ENCODE assay signal across 27 cellular contexts in genomic region chr21:40153351-40153750, GRCh38.
"Had no signal": no experiment of that assay in that cellular context is flagged by ENCODE, and none has a peak within 500 bp of the region (broad histone marks: within the 10 kb centered on the region; RNA-seq: fewer than 3 reads in every experiment).

No MANE protein-coding gene starts in this region.

- H3K4me3 ChIP-seq: ovary, psoas muscle, right lobe of liver, skin epidermis, smooth muscle cell, spleen, stomach, thoracic aorta, thyroid gland, tibial nerve, upper lobe of right lung, vagina had no signal

- H3K4me1 ChIP-seq: parathyroid adenoma, psoas muscle, right lobe of liver, spleen, stomach, thyroid gland, upper lobe of right lung, vagina had no signal

- H2AFZ ChIP-seq: parathyroid adenoma had no signal

- H3K9ac ChIP-seq: parathyroid adenoma had no signal

- H3K9me3 ChIP-seq: neutrophil, ovary, psoas muscle, right lobe of liver, stomach, thoracic aorta, thyroid gland, tibial nerve, upper lobe of right lung, vagina had no signal

- DNase-seq: naive thymus-derived CD4-positive, alpha-beta T cell; natural killer cell; nucleus accumbens; ovary; posterior cingulate gyrus; psoas muscle; right cardiac atrium; right lobe of liver; spleen; stimulated activated CD4-positive, alpha-beta T cell treated with anti-CD3 and anti-CD28 coated beads, Interleukin-12 subunit alpha, Interleukin-12 subunit beta, amount 100 ng/mL, for 4 hours; stimulated activated CD4-positive, alpha-beta T cell treated with anti-CD3 and anti-CD28 coated beads, Interleukin-1b, Interleukin-23, amount 100 ng/mL, for 48 hours; stimulated activated CD4-positive, alpha-beta T cell treated with anti-CD3 and anti-CD28 coated beads, Interleukin-4, amount 100 ng/mL, for 1 hour; stimulated activated CD4-positive, alpha-beta T cell treated with anti-CD3 and anti-CD28 coated beads, Interleukin-4, amount 100 ng/mL, for 4 hours; stimulated activated CD8-positive, alpha-beta memory T cell treated with anti-CD3 and anti-CD28 coated beads, Interleukin-4, amount 100 ng/mL, for 48 hours; stimulated activated naive B cell treated with anti-CD40 and anti-IgM and Interleukin-4, amounts not matched to agents 10 μg/mL and 1 μg/mL and 100 μg/mL, for 72 hours; stimulated activated naive CD4-positive, alpha-beta T cell treated with Interleukin-2 at 50 U/mL for 16 hours; stomach; thyroid gland; upper lobe of right lung had no signal

- H3K27ac ChIP-seq: neutrophil, ovary, parathyroid adenoma, psoas muscle, right lobe of liver, skin epidermis, spleen, stomach, thoracic aorta, thyroid gland, tibial nerve, upper lobe of right lung, vagina had no signal

- H3K36me3 ChIP-seq: neutrophil, ovary, right lobe of liver, spleen, stomach, thoracic aorta, thyroid gland, tibial nerve, upper lobe of right lung, vagina had no signal

- H3K79me2 ChIP-seq: parathyroid adenoma had no signal

- H3K4me2 ChIP-seq: smooth muscle cell had no signal

- H3K27me3 ChIP-seq: neutrophil, ovary, right lobe of liver, spleen, stomach, thyroid gland, tibial nerve, upper lobe of right lung, vagina had no signal

- FAIRE-seq: urothelium cell line had no signal

- ATAC-seq: naive thymus-derived CD4-positive, alpha-beta T cell; natural killer cell; psoas muscle; right cardiac atrium; right lobe of liver; stimulated activated naive B cell treated with anti-CD40 and anti-IgM and Interleukin-4, amounts not matched to agents 10 μg/mL and 1 μg/mL and 100 μg/mL, for 72 hours; upper lobe of right lung had no signal
